Comparison of ENCODE assay signal across 8 cellular contexts in genomic region chr1:64171797-64172281, GRCh38. TPM values are rescaled to one million over a fixed set of nuclear protein-coding genes. Genes with fewer than 3 reads are reported as not detected.
DNase-seq lines count a peak whose midpoint lies in the region; ATAC-seq, FAIRE-seq and TF ChIP-seq lines count a peak whose summit lies in the region.

No MANE protein-coding gene starts in this region.

- no peaks in the 10 kb centered on the region for H3K36me3 ChIP-seq in GM23248 (ENCODE audit: low read depth)
- H3K36me3 ChIP-seq in K562 (ENCODE audit: control insufficient read depth, insufficient read depth, low read length): no peaks in the 10 kb centered on the region
- peaks cover 0 to under 1% of the 10 kb centered on the region in 2 donors for H3K36me3 ChIP-seq in aorta (ENCODE audit: control insufficient read depth in 1 of 2, insufficient read depth in 2 of 2, low read length in 1 of 2)

- no peaks in the 10 kb centered on the region for H3K36me3 Mint-ChIP-seq in activated CD4-positive, alpha-beta memory T cell treated with anti-CD3 and anti-CD28 coated beads for 36 hours

- H3K9ac ChIP-seq in GM23248: peak overlapping the region; percentile 13; the same call in 1 of the 2 replicates
- H3K9ac ChIP-seq in K562 (ENCODE audit: insufficient read depth in 1 of 2, low read depth in 2 of 2, low read length in 2 of 2): no peak overlapping the region

- H2AFZ ChIP-seq in GM23248: no peak overlapping the region
- H2AFZ ChIP-seq in K562 (ENCODE audit: low read depth, low read length): no peak overlapping the region

- no peaks in the 10 kb centered on the region for H4K20me1 ChIP-seq in GM23248 (ENCODE audit: insufficient read depth)
- no peaks in the 10 kb centered on the region for H4K20me1 ChIP-seq in K562 (replicated peaks; ENCODE audit: control insufficient read depth, insufficient read depth, low read length)

- WGBS in GM23248 (ENCODE audit: low coverage in 1 of 2, low lambda C conversion rate in 2 of 2, missing lambda C conversion rate in 2 of 2), 2 experiments: 29 to 31% methylated on average over 3 of the region's 3 CpGs
- 2% methylated on average over 3 of the region's 3 CpGs for WGBS in K562 (ENCODE audit: insufficient coverage, low coverage, missing lambda C conversion rate)
- 13 to 19% methylated on average over 3 of the region's 3 CpGs for WGBS in aorta, 2 donors
- WGBS in lower leg skin, 2 donors: 46 to 50% methylated on average over 3 of the region's 3 CpGs

- peak overlapping the region; percentile 54 for H3K27ac ChIP-seq in GM23248
- no peak overlapping the region for H3K27ac ChIP-seq in K562 (ENCODE audit: extremely low read depth, low read depth, low read length)
- H3K27ac ChIP-seq in aorta (ENCODE audit: low read depth in 1 of 2, low read length in 2 of 2): peak overlapping the region in 1 of 2 donors; percentile 57

- FAIRE-seq in K562 (lab: Jason Lieb, UNC): no peak

- TF ChIP-seq POLR2A in K562 (conservative IDR thresholded peaks at IDR 0.05) (no peak), lower leg skin (IDR thresholded peaks at IDR 0.05) (no peak)

- H3F3A ChIP-seq in GM23248 (ENCODE audit: insufficient read depth): peaks cover 31% of the 10 kb centered on the region

- no peak overlapping the region for H3K27ac Mint-ChIP-seq in activated CD4-positive, alpha-beta memory T cell treated with anti-CD3 and anti-CD28 coated beads for 36 hours

- no peaks in the 10 kb centered on the region for H3K9me1 ChIP-seq in K562 (ENCODE audit: control insufficient read depth, insufficient read depth, low read length)

- DNase-seq in GM12864 (ENCODE audit: low read depth): peak; percentile 24
- DNase-seq in GM23248: peak; percentile 66
- DNase-seq in LHCN-M2 (ENCODE audit: low read depth): peak; percentile 52
- no peak for DNase-seq in K562 (ENCODE audit: extremely low read depth in 1 of 4, low spot score in 3 of 4)
- DNase-seq in aorta: no peak
- no peak for DNase-seq in lower leg skin (ENCODE audit: low spot score in 2 of 2)
- no peak for DNase-seq in activated CD4-positive, alpha-beta memory T cell treated with anti-CD3 and anti-CD28 coated beads for 36 hours
- DNase-seq in stimulated activated CD8-positive, alpha-beta memory T cell treated with anti-CD3 and anti-CD28 coated beads, Interleukin-4, amount 100 ng/mL, for 48 hours: no peak

- H3K79me2 ChIP-seq in GM23248 (ENCODE audit: insufficient read depth) (no peaks in the 10 kb centered on the region), K562 (ENCODE audit: control insufficient read depth, insufficient read depth, low read length) (no peaks in the 10 kb centered on the region)

- H3K9me3 Mint-ChIP-seq in activated CD4-positive, alpha-beta memory T cell treated with anti-CD3 and anti-CD28 coated beads for 36 hours: no peaks in the 10 kb centered on the region

- intact Hi-C loops in K562 (cut with micrococcal nuclease): no loop called here
- intact Hi-C loops in aorta (cut with DNase I): no loop called here
- intact Hi-C loops in lower leg skin (cut with DNase I; ENCODE audit: low total_unique reads): no loop called here
- intact Hi-C loops in activated CD4-positive, alpha-beta memory T cell treated with anti-CD3 and anti-CD28 coated beads for 36 hours (cut with micrococcal nuclease): loop anchor here (1.0 kb wide), 1 partner anchor 51 kb away; no protein-coding TSS in a partner anchor

- BruUV-seq in K562 (replicated peaks; lab: Mats Ljungman, UMichigan): no TSS peak

- CTCF ChIA-PET in K562 (lab: Yijun Ruan, JAX; ENCODE audit: low intra/inter-chr PET ratio): no interaction called here
- CTCF ChIA-PET in activated CD4-positive, alpha-beta memory T cell treated with anti-CD3 and anti-CD28 coated beads for 36 hours (lab: Charles Lee): no interaction called here

- H3K9me3 ChIP-seq in GM23248 (ENCODE audit: low read depth) (no peaks in the 10 kb centered on the region), K562 (replicated peaks; ENCODE audit: control insufficient read depth, insufficient read depth, low read depth, low read length) (no peaks in the 10 kb centered on the region), aorta (ENCODE audit: control insufficient read depth, low read length) (no peaks in the 10 kb centered on the region)

- no peak for TF ChIP-seq RAD21 in K562 (CRISPR knock-in tag; conservative IDR thresholded peaks at IDR 0.05 in 1 of 2, IDR thresholded peaks at IDR 0.05 in 1 of 2)

- peaks cover 21% of the 10 kb centered on the region for H3K4me1 Mint-ChIP-seq in activated CD4-positive, alpha-beta memory T cell treated with anti-CD3 and anti-CD28 coated beads for 36 hours (ENCODE audit: low read depth)

- H3K4me2 ChIP-seq in GM23248 (ENCODE audit: unreplicated experiment) (peak overlapping the region; percentile 61), K562 (ENCODE audit: insufficient read depth, low read length) (no peak overlapping the region)

- in situ Hi-C loops in GM23248 (cut with MboI) (no loop called here), K562 (cut with MboI) (no loop called here)

- H3K4me1 ChIP-seq in GM23248 (ENCODE audit: insufficient read depth): peaks cover 28% of the 10 kb centered on the region
- no peaks in the 10 kb centered on the region for H3K4me1 ChIP-seq in K562 (replicated peaks in 1 of 2; ENCODE audit: control insufficient read depth in 2 of 2, insufficient read depth in 2 of 2, low read length in 2 of 2)
- peaks cover 8 to 22% of the 10 kb centered on the region in 2 donors for H3K4me1 ChIP-seq in aorta (ENCODE audit: control insufficient read depth in 1 of 2, insufficient read depth in 2 of 2, low read length in 2 of 2)

- POLR2A ChIA-PET in K562 (lab: Yijun Ruan, JAX): no interaction called here
- POLR2A ChIA-PET in activated CD4-positive, alpha-beta memory T cell treated with anti-CD3 and anti-CD28 coated beads for 36 hours (lab: Charles Lee): no interaction called here

- H3K27me3 ChIP-seq in GM23248 (replicated peaks; ENCODE audit: insufficient read depth) (no peaks in the 10 kb centered on the region), K562 (ENCODE audit: control insufficient read depth in 2 of 2, insufficient read depth in 2 of 2, low read length in 2 of 2) (no peaks in the 10 kb centered on the region; a peak in 1 of 5 replicates), aorta (ENCODE audit: control insufficient read depth in 1 of 2, insufficient read depth in 2 of 2, low read length in 1 of 2) (no peaks in the 10 kb centered on the region)

- no peaks in the 10 kb centered on the region for H3K9me2 ChIP-seq in GM23248 (ENCODE audit: insufficient read depth)

- TF ChIP-seq CTCF in GM12864 (IDR thresholded peaks at IDR 0.05; ENCODE audit: low read depth, low read length, missing control alignments): no peak
- TF ChIP-seq CTCF in K562 (IDR thresholded peaks at IDR 0.05 in 2 of 3, conservative IDR thresholded peaks at IDR 0.05 in 1 of 3; ENCODE audit: insufficient read depth in 2 of 3, low read depth in 1 of 3, low read length in 3 of 3): no peak
- no peak for TF ChIP-seq CTCF in lower leg skin (IDR thresholded peaks at IDR 0.05)

- no peak overlapping the region for H3K4me3 Mint-ChIP-seq in activated CD4-positive, alpha-beta memory T cell treated with anti-CD3 and anti-CD28 coated beads for 36 hours

- TF ChIP-seq EP300 in K562 (IDR thresholded peaks at IDR 0.05; ENCODE audit: low read length): no peak

- ATAC-seq in K562 (no peak), aorta (ENCODE audit: low FRiP score) (peak; percentile 53)

- H3K4me3 ChIP-seq in GM12864 (ENCODE audit: low read depth, low read length): no peak overlapping the region
- H3K4me3 ChIP-seq in GM23248: peak overlapping the region; percentile 2; the same call in 1 of the 2 replicates
- no peak overlapping the region for H3K4me3 ChIP-seq in K562
- no peak overlapping the region for H3K4me3 ChIP-seq in aorta (ENCODE audit: low read length in 2 of 2)
- no peak overlapping the region for H3K4me3 ChIP-seq in lower leg skin (ENCODE audit: low read depth, poor library complexity, severe bottlenecking)

- peaks cover 26% of the 10 kb centered on the region for H3K27me3 Mint-ChIP-seq in activated CD4-positive, alpha-beta memory T cell treated with anti-CD3 and anti-CD28 coated beads for 36 hours

TF ChIP-seq in K562, 482 proteins besides CTCF, POLR2A, EP300 and RAD21 (continues in another document):
- peak; percentile 52 for TF ChIP-seq FOSL1 (tag; conservative IDR thresholded peaks at IDR 0.05)

RNA-seq across cellular contexts. Expression of gene UBE2U, which starts 31.6 kb away (rescaled TPM):
- total RNA-seq in GM23248 (2014; rRNA removed; shearing (Covaris generic)): not detected in 2 replicates
- not detected in 2 replicates for polyA plus RNA-seq in GM23248 (2016; fragmentation: Nextera tagmentation; extraction: Ambion mirVana)
- total RNA-seq in LHCN-M2 (2014; rRNA removed): not detected in 2 replicates
- not detected for polyA plus RNA-seq in LHCN-M2 (2012)
- total RNA-seq in K562 (2011; cell fraction: chromatin; rRNA removed; ENCODE audit: low replicate concordance): not detected in 2 replicates
- not detected in 2 replicates for total RNA-seq in K562 (2011; cell fraction: nucleolus; rRNA removed)
- total RNA-seq in K562 (2011; cell fraction: nucleoplasm; rRNA removed): not detected in 2 replicates
- total RNA-seq in K562 (2014; rRNA removed): not detected in 2 replicates
- total RNA-seq in K562 (2014; rRNA removed; fragmentation: Illumina TruSeq; extraction: Trizol): not detected in 2 replicates
- not detected in 2 replicates for total RNA-seq in K562 (2015; rRNA removed; fragmentation: Illumina TruSeq; extraction: Trizol)
- not detected in 2 replicates for total RNA-seq in K562 (2021)
- polyA plus RNA-seq in K562 (2011; rRNA removed): not detected in 2 replicates
- polyA plus RNA-seq in K562 (2011; cell fraction: cytosol; rRNA removed): not detected in 2 replicates
- not detected in 2 replicates for polyA plus RNA-seq in K562 (2011; cell fraction: nucleus; rRNA removed)
- polyA plus RNA-seq in K562 (2012): not detected in 2 replicates
- not detected in 2 replicates for polyA plus RNA-seq in K562 (2014; fragmentation: Illumina TruSeq; extraction: Trizol)
- not detected for polyA plus RNA-seq in K562 (2014; fragmentation: Nextera tagmentation; extraction: Ambion mirVana)
- polyA plus RNA-seq in K562 (2014; rRNA removed): not detected in 2 replicates
- not detected in 2 replicates for polyA minus RNA-seq in K562 (2011; rRNA and poly(A)+ RNA removed)
- polyA minus RNA-seq in K562 (2011; cell fraction: cytosol; rRNA and poly(A)+ RNA removed): not detected in 2 replicates
- polyA minus RNA-seq in K562 (2011; cell fraction: nucleus; rRNA and poly(A)+ RNA removed): not detected in 2 replicates
- total RNA-seq in aorta: not detected
- not detected for polyA plus RNA-seq in aorta
- not detected for total RNA-seq in lower leg skin
- total RNA-seq in activated CD4-positive, alpha-beta memory T cell treated with anti-CD3 and anti-CD28 coated beads for 36 hours: not detected

Comparison
In these comparisons a context has a peak if more than half of its experiments do, and no peak if none do; other contexts are left out.
1. DNase-seq: peak in GM12864 (single experiment), GM23248 (single experiment) and LHCN-M2 (single experiment); none in K562 (0 of 4), aorta (0 of 2), lower leg skin (0 of 2), activated CD4-positive, alpha-beta memory T cell treated with anti-CD3 and anti-CD28 coated beads for 36 hours (single experiment) and stimulated activated CD8-positive, alpha-beta memory T cell treated with anti-CD3 and anti-CD28 coated beads, Interleukin-4, amount 100 ng/mL, for 48 hours (single experiment).